Comparison of ENCODE assay signal across 22 cellular contexts in genomic region chr11:68682531-68682931, GRCh38. TPM values are rescaled to one million over a fixed set of nuclear protein-coding genes. Genes with fewer than 3 reads are reported as not detected.
DNase-seq lines count a peak whose midpoint lies in the region; ATAC-seq and TF ChIP-seq lines count a peak whose summit lies in the region.
"Had no signal": no experiment of that assay in that cellular context is flagged by ENCODE, and none has a peak within 500 bp of the region (broad histone marks: within the 10 kb centered on the region; RNA-seq: fewer than 3 reads in every experiment).

No MANE protein-coding gene starts in this region.

- no peak overlapping the region for H3K27ac Mint-ChIP-seq in activated T-cell treated with anti-CD3 and anti-CD28 coated beads, Interleukin-2, amount 50 U/mL, for 72 hours
- H3K27ac Mint-ChIP-seq in central memory CD8-positive, alpha-beta T cell (ENCODE audit: low read depth): peak overlapping the region; percentile 30
- H3K27ac Mint-ChIP-seq in immature natural killer cell: no peak overlapping the region
- H3K27ac Mint-ChIP-seq: HFFc6, IgD-negative memory B cell had no signal

- H2AFZ ChIP-seq in smooth muscle cell (ENCODE audit: low read depth): no peak overlapping the region
- H2AFZ ChIP-seq: hepatocyte had no signal

- peaks cover 8% of the 10 kb centered on the region for H3K4me1 ChIP-seq in smooth muscle cell (ENCODE audit: low read depth)

- peak overlapping the region; percentile 49 for H3K4me2 ChIP-seq in smooth muscle cell
- H3K4me2 ChIP-seq: hepatocyte had no signal

- peak overlapping the region; percentile 4 for H3K27ac ChIP-seq in smooth muscle cell (ENCODE audit: low read depth)
- H3K27ac ChIP-seq: brain microvascular endothelial cell, hepatocyte, vagina had no signal

- no peaks in the 10 kb centered on the region for H4K20me1 ChIP-seq in smooth muscle cell (ENCODE audit: low read depth)

- peak; percentile 26 to 53 for ATAC-seq in activated T-cell treated with anti-CD3 and anti-CD28 coated beads, Interleukin-2, amount 50 U/mL, for 72 hours (replicated peaks in 1 of 2)
- no peak for ATAC-seq in central memory CD8-positive, alpha-beta T cell (replicated peaks; ENCODE audit: extremely low read depth, poor library complexity, severe bottlenecking)
- ATAC-seq: activated CD4-positive, CD25-positive, alpha-beta regulatory T cell treated with anti-CD3 and anti-CD28 coated beads, Interleukin-2, amount 50 U/mL, for 24 hours had no signal

- no peak overlapping the region for H3K9ac ChIP-seq in smooth muscle cell (ENCODE audit: low read depth)

- no peak for TF ChIP-seq CTCF in smooth muscle cell (IDR thresholded peaks at IDR 0.05; ENCODE audit: borderline replicate concordance, insufficient read depth, poor library complexity, severe bottlenecking)

- H3K27me3 ChIP-seq in smooth muscle cell (ENCODE audit: low read depth): peaks cover 22% of the 10 kb centered on the region

- WGBS in smooth muscle cell (ENCODE audit: low lambda C conversion rate): 31% methylated on average over 9 of the region's 9 CpGs

- no peaks in the 10 kb centered on the region for H3K36me3 ChIP-seq in smooth muscle cell (ENCODE audit: low read depth)
- H3K36me3 ChIP-seq: brain microvascular endothelial cell, vagina had no signal

- H3K4me3 ChIP-seq in smooth muscle cell: no peak overlapping the region
- H3K4me3 ChIP-seq: hepatocyte, vagina had no signal

- no peaks in the 10 kb centered on the region for H3F3A ChIP-seq in smooth muscle cell (ENCODE audit: low read depth)

- H3K4me1 Mint-ChIP-seq in activated T-cell treated with anti-CD3 and anti-CD28 coated beads, Interleukin-2, amount 50 U/mL, for 72 hours (ENCODE audit: low read depth): peaks cover 9% of the 10 kb centered on the region
- peaks cover 4% of the 10 kb centered on the region for H3K4me1 Mint-ChIP-seq in central memory CD8-positive, alpha-beta T cell
- H3K4me1 Mint-ChIP-seq in immature natural killer cell: no peaks in the 10 kb centered on the region

- H3K27me3 Mint-ChIP-seq in activated T-cell treated with anti-CD3 and anti-CD28 coated beads, Interleukin-2, amount 50 U/mL, for 72 hours (ENCODE audit: low read depth): peaks cover 30% of the 10 kb centered on the region
- peaks cover 45% of the 10 kb centered on the region for H3K27me3 Mint-ChIP-seq in central memory CD8-positive, alpha-beta T cell
- peaks cover 2 to 13% (median 7%) of the 10 kb centered on the region in 3 donors for H3K27me3 Mint-ChIP-seq in immature natural killer cell (ENCODE audit: low read depth in 3 of 3)

- no peak overlapping the region for H3K4me3 Mint-ChIP-seq in activated T-cell treated with anti-CD3 and anti-CD28 coated beads, Interleukin-2, amount 50 U/mL, for 72 hours
- no peak overlapping the region for H3K4me3 Mint-ChIP-seq in central memory CD8-positive, alpha-beta T cell
- no peak overlapping the region for H3K4me3 Mint-ChIP-seq in immature natural killer cell
- H3K4me3 Mint-ChIP-seq: HFFc6 had no signal

- H3K79me2 ChIP-seq in smooth muscle cell (ENCODE audit: low read depth): no peaks in the 10 kb centered on the region
- H3K79me2 ChIP-seq: hepatocyte had no signal

- DNase-seq in activated T-cell treated with anti-CD3 and anti-CD28 coated beads, Interleukin-2, amount 50 U/mL, for 72 hours: no peak
- no peak for DNase-seq in activated T-cell treated with anti-CD3 and anti-CD28 coated beads for 4 hours
- peak; percentile 86 to 93 for DNase-seq in Kasumi-1 (lab: John Stamatoyannopoulos, UW)
- no peak for DNase-seq in central memory CD8-positive, alpha-beta T cell (ENCODE audit: low spot score in 2 of 2)
- no peak for DNase-seq in smooth muscle cell (lab: John Stamatoyannopoulos, UW; ENCODE audit: unreplicated experiment)
- DNase-seq in immature natural killer cell: no peak
- no peak for DNase-seq in DMS153 treated with DMSO at 0.1 percent for 48 hours (lab: John Stamatoyannopoulos, UW; ENCODE audit: unreplicated experiment)
- no peak for DNase-seq in ureter (ENCODE audit: low spot score)
- DNase-seq: ACHN; brain microvascular endothelial cell; C1 segment of cervical spinal cord; HFFc6; MM.1S; NCI-H1694 treated with DMSO at 0.1 percent for 48 hours; retina; stimulated activated CD4-positive, alpha-beta T cell treated with anti-CD3 and anti-CD28 coated beads, Interleukin-12 subunit alpha, Interleukin-12 subunit beta, amount 100 ng/mL, for 4 hours; T1000 had no signal

- no peaks in the 10 kb centered on the region for H3K9me3 Mint-ChIP-seq in activated T-cell treated with anti-CD3 and anti-CD28 coated beads, Interleukin-2, amount 50 U/mL, for 72 hours
- no peaks in the 10 kb centered on the region for H3K9me3 Mint-ChIP-seq in central memory CD8-positive, alpha-beta T cell
- H3K9me3 Mint-ChIP-seq in immature natural killer cell: no peaks in the 10 kb centered on the region
- H3K9me3 Mint-ChIP-seq: HFFc6, IgD-negative memory B cell had no signal

- H3K9me3 ChIP-seq in smooth muscle cell (replicated peaks; ENCODE audit: low read depth): no peaks in the 10 kb centered on the region
- H3K9me3 ChIP-seq: vagina had no signal

- no peaks in the 10 kb centered on the region for H3K36me3 Mint-ChIP-seq in activated T-cell treated with anti-CD3 and anti-CD28 coated beads, Interleukin-2, amount 50 U/mL, for 72 hours (ENCODE audit: insufficient read depth in 2 of 2)
- H3K36me3 Mint-ChIP-seq in central memory CD8-positive, alpha-beta T cell (ENCODE audit: insufficient read depth): no peaks in the 10 kb centered on the region
- peaks cover 0 to 3% (median 0%) of the 10 kb centered on the region in 3 donors for H3K36me3 Mint-ChIP-seq in immature natural killer cell

RNA-seq across cellular contexts. Expression of gene GAL, which starts 1.8 kb away (rescaled TPM):
- total RNA-seq in activated T-cell treated with anti-CD3 and anti-CD28 coated beads, Interleukin-2, amount 50 U/mL, for 72 hours: under 1 TPM; 0.42 to 0.53 TPM
- total RNA-seq in smooth muscle cell: 6.9 and 19.4 TPM in 2 replicates
- polyA plus RNA-seq in smooth muscle cell: 55.5 and 61.5 TPM in 2 replicates
- not detected for polyA plus RNA-seq in immature natural killer cell
- total RNA-seq in ureter: 0.65 TPM
- total RNA-seq: fibroblast of villous mesenchyme had no signal
- polyA plus RNA-seq: IgD-negative memory B cell had no signal

Comparison
In these comparisons a context has a peak if more than half of its experiments do, and no peak if none do; other contexts are left out.
1. DNase-seq: peak in Kasumi-1 (2 of 2); none in activated T-cell treated with anti-CD3 and anti-CD28 coated beads, Interleukin-2, amount 50 U/mL, for 72 hours (0 of 2), activated T-cell treated with anti-CD3 and anti-CD28 coated beads for 4 hours (single experiment), central memory CD8-positive, alpha-beta T cell (0 of 2), smooth muscle cell (single experiment), immature natural killer cell (0 of 3), DMS153 treated with DMSO at 0.1 percent for 48 hours (single experiment) and ureter (single experiment).